Comparison of ENCODE assay signal across 28 cellular contexts in the genomic region with DNA sequence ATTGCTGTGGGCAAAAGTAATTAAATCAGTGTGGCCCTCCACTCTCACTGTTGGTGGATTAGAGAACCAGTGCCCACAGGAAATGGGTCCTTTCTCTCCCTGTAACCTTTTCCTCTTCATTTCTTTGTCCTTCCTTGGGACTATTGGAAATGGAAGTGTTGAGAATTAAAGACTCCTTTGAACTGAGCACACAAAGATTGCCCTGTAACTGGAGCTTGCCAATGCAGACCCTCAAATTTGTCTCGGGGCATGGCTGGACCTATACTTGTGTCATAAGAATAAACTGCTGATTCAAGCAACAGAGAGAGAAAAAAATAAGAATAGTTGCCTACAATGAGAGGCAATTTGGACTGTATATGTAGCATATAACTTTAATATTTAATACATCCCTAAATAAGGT. TPM values are rescaled to one million over a fixed set of nuclear protein-coding genes. Genes with fewer than 3 reads are reported as not detected.
A peak's percentile ranks its signal among the peaks of the same experiment; 100 is the strongest.
DNase-seq lines count a peak whose midpoint lies in the region; ATAC-seq lines count a peak whose summit lies in the region.
"Had no signal": no experiment of that assay in that cellular context is flagged by ENCODE, and none has a peak within 500 bp of the region (broad histone marks: within the 10 kb centered on the region; RNA-seq: fewer than 3 reads in every experiment).

No MANE protein-coding gene starts in this region.

- no peak overlapping the region for H2BK5ac ChIP-seq in mesendoderm (ENCODE audit: low read length)

- H2BK15ac ChIP-seq in mesendoderm (replicated peaks; ENCODE audit: low read depth): no peak overlapping the region

- no peak overlapping the region for H2BK120ac ChIP-seq in mesendoderm (ENCODE audit: low read depth, low read length)

- no peak overlapping the region for H4K8ac ChIP-seq in mesendoderm (ENCODE audit: low read depth, low read length)

- WGBS in mesendoderm (ENCODE audit: extremely low coverage, insufficient coverage, low lambda C conversion rate): no CpG with 5 or more reads among the region's 1 CpG

- H3K9ac ChIP-seq in Karpas-422 (ENCODE audit: low read length) (no peak overlapping the region), mesendoderm (ENCODE audit: low read length) (no peak overlapping the region)
- H3K9ac ChIP-seq: BLaER1 had no signal

- H3K36me3 Mint-ChIP-seq in activated naive CD4-positive, alpha-beta T cell treated with anti-CD3 and anti-CD28 coated beads for 36 hours (ENCODE audit: low read depth): peaks cover 23% of the 10 kb centered on the region
- H3K36me3 Mint-ChIP-seq in effector memory CD8-positive, alpha-beta T cell (ENCODE audit: insufficient read depth): no peaks in the 10 kb centered on the region
- H3K36me3 Mint-ChIP-seq: CD14-positive monocyte had no signal

- no peaks in the 10 kb centered on the region for H3K79me1 ChIP-seq in mesendoderm (ENCODE audit: low read length)

- no peak overlapping the region for H4K5ac ChIP-seq in mesendoderm (ENCODE audit: low read length)

- H3K27ac ChIP-seq in Karpas-422 (ENCODE audit: low read length): peak overlapping the region; percentile 29; the same call in 1 of the 2 replicates
- H3K27ac ChIP-seq in mesendoderm (ENCODE audit: low read depth, low read length): no peak overlapping the region
- H3K27ac ChIP-seq: BLaER1 had no signal

- H3K79me2 ChIP-seq in Karpas-422 (ENCODE audit: low read length) (no peaks in the 10 kb centered on the region), mesendoderm (ENCODE audit: control insufficient read depth, insufficient read depth, low read length) (no peaks in the 10 kb centered on the region)

- intact Hi-C loops in activated naive CD4-positive, alpha-beta T cell treated with anti-CD3 and anti-CD28 coated beads for 36 hours (cut with micrococcal nuclease): no loop called here

- H3K4me3 Mint-ChIP-seq in activated naive CD4-positive, alpha-beta T cell treated with anti-CD3 and anti-CD28 coated beads for 36 hours: no peak overlapping the region
- H3K4me3 Mint-ChIP-seq in effector memory CD8-positive, alpha-beta T cell: no peak overlapping the region
- H3K4me3 Mint-ChIP-seq: CD14-positive monocyte; CD4-positive, alpha-beta memory T cell; CD4-positive, CD25-positive, alpha-beta regulatory T cell; CD8-positive, alpha-beta memory T cell had no signal

- H3K27me3 ChIP-seq in Karpas-422 (ENCODE audit: low read length) (no peaks in the 10 kb centered on the region), mesendoderm (ENCODE audit: insufficient read depth, low read length, poor library complexity) (no peaks in the 10 kb centered on the region)
- H3K27me3 ChIP-seq: BE2C, BLaER1 had no signal

- H3K4me3 ChIP-seq in Karpas-422 (ENCODE audit: low read length) (no peak overlapping the region), mesendoderm (ENCODE audit: low read length) (no peak overlapping the region)
- H3K4me3 ChIP-seq: BLaER1, GM12878 had no signal

- no peaks in the 10 kb centered on the region for H3K9me3 ChIP-seq in Karpas-422 (ENCODE audit: low read length)
- H3K9me3 ChIP-seq: BE2C, BLaER1 had no signal

- CTCF ChIA-PET in activated naive CD4-positive, alpha-beta T cell treated with anti-CD3 and anti-CD28 coated beads for 36 hours (lab: Charles Lee): no interaction called here

- H3K23ac ChIP-seq in mesendoderm (ENCODE audit: low read length): no peak overlapping the region

- peak overlapping the region; percentile 19 for H3K4ac ChIP-seq in mesendoderm (ENCODE audit: low read depth, low read length)

- H3K9me3 Mint-ChIP-seq in activated naive CD4-positive, alpha-beta T cell treated with anti-CD3 and anti-CD28 coated beads for 36 hours: no peaks in the 10 kb centered on the region
- H3K9me3 Mint-ChIP-seq in effector memory CD8-positive, alpha-beta T cell: no peaks in the 10 kb centered on the region
- H3K9me3 Mint-ChIP-seq: CD14-positive monocyte; CD4-positive, alpha-beta memory T cell; CD4-positive, CD25-positive, alpha-beta regulatory T cell; CD8-positive, alpha-beta memory T cell had no signal

- H3K4me1 ChIP-seq in Karpas-422 (ENCODE audit: low read length) (peaks cover 38% of the 10 kb centered on the region), mesendoderm (ENCODE audit: control insufficient read depth, low read depth, low read length) (peaks cover 7% of the 10 kb centered on the region)

- H3K9me2 ChIP-seq in Karpas-422 (replicated peaks; ENCODE audit: insufficient read depth, low read length): no peaks in the 10 kb centered on the region

- no peaks in the 10 kb centered on the region for H4K20me1 ChIP-seq in Karpas-422 (ENCODE audit: insufficient read depth, low read depth, low read length)
- H4K20me1 ChIP-seq: BLaER1 had no signal

- no peak overlapping the region for H3K27ac Mint-ChIP-seq in activated naive CD4-positive, alpha-beta T cell treated with anti-CD3 and anti-CD28 coated beads for 36 hours
- no peak overlapping the region for H3K27ac Mint-ChIP-seq in effector memory CD8-positive, alpha-beta T cell
- H3K27ac Mint-ChIP-seq: CD4-positive, alpha-beta memory T cell; CD4-positive, CD25-positive, alpha-beta regulatory T cell had no signal

- H3K36me3 ChIP-seq in Karpas-422 (ENCODE audit: insufficient read depth, low read length) (no peaks in the 10 kb centered on the region; the same call in 1 of the 2 replicates), mesendoderm (ENCODE audit: control insufficient read depth, insufficient read depth, low read length) (no peaks in the 10 kb centered on the region)
- H3K36me3 ChIP-seq: BE2C had no signal

- no peaks in the 10 kb centered on the region for H3K27me3 Mint-ChIP-seq in activated naive CD4-positive, alpha-beta T cell treated with anti-CD3 and anti-CD28 coated beads for 36 hours (ENCODE audit: low read depth)
- H3K27me3 Mint-ChIP-seq in effector memory CD8-positive, alpha-beta T cell: no peaks in the 10 kb centered on the region
- H3K27me3 Mint-ChIP-seq: CD4-positive, alpha-beta memory T cell; CD4-positive, CD25-positive, alpha-beta regulatory T cell; CD8-positive, alpha-beta memory T cell had no signal

- ATAC-seq in effector memory CD8-positive, alpha-beta T cell (replicated peaks): no peak
- ATAC-seq: GM12878 had no signal

- no peak overlapping the region for H3K18ac ChIP-seq in mesendoderm (ENCODE audit: low read length)

- DNase-seq in Karpas-422 (no peak), SK-MEL-5 (ENCODE audit: low read depth, low spot score) (peak; percentile 53), mesendoderm (no peak), NCI-H2081 (lab: John Stamatoyannopoulos, UW) (no peak)
- no peak for DNase-seq in activated naive CD4-positive, alpha-beta T cell treated with anti-CD3 and anti-CD28 coated beads for 36 hours
- no peak for DNase-seq in effector memory CD8-positive, alpha-beta T cell
- DNase-seq: 8988T; ACHN; BE2C; C1 segment of cervical spinal cord; CD4-positive, alpha-beta memory T cell; CD4-positive, CD25-positive, alpha-beta regulatory T cell; CD8-positive, alpha-beta memory T cell; COR-L47; DMS 273 treated with DMSO at 0.1 percent for 48 hours; DMS153; DMS53; DMS79; DND-41; EL; GDM1 had no signal

- no peaks in the 10 kb centered on the region for H3K4me1 Mint-ChIP-seq in activated naive CD4-positive, alpha-beta T cell treated with anti-CD3 and anti-CD28 coated beads for 36 hours (ENCODE audit: low read depth)
- peaks cover 0 to 2% of the 10 kb centered on the region in 2 donors for H3K4me1 Mint-ChIP-seq in effector memory CD8-positive, alpha-beta T cell (ENCODE audit: low read depth in 2 of 2)
- H3K4me1 Mint-ChIP-seq: CD4-positive, CD25-positive, alpha-beta regulatory T cell had no signal

- H3K4me2 ChIP-seq in Karpas-422 (ENCODE audit: low read depth, low read length, poor library complexity, severe bottlenecking): peak overlapping the region; percentile 34
- no peak overlapping the region for H3K4me2 ChIP-seq in mesendoderm (ENCODE audit: low read length)
- H3K4me2 ChIP-seq: BLaER1 had no signal

- no peak overlapping the region for H2AK5ac ChIP-seq in mesendoderm (ENCODE audit: low read length)

- no peak overlapping the region for H2AFZ ChIP-seq in Karpas-422 (ENCODE audit: low read length)

- in situ Hi-C loops in SK-MEL-5 (cut with HindIII; ENCODE audit: low pct_unique_long_range_greater_than_20kb, low sequenced_read_pairs): no loop called here

- no peak overlapping the region for H3K56ac ChIP-seq in mesendoderm (ENCODE audit: low read length)

RNA-seq across cellular contexts. Expression of gene KCNV2, which starts 13.7 kb away (rescaled TPM):
- total RNA-seq in Karpas-422 (2014; rRNA removed; shearing (Covaris generic); ENCODE audit: low replicate concordance): 1.6 and 1.8 TPM in 2 replicates
- total RNA-seq in SK-MEL-5 (2014; rRNA removed; shearing (Covaris generic)): not detected in 2 replicates
- not detected in 2 replicates for polyA plus RNA-seq in SK-MEL-5 (2015; cell fraction: cytosol; rRNA removed)
- not detected in 2 replicates for polyA plus RNA-seq in SK-MEL-5 (2015; cell fraction: nucleus; rRNA removed)
- not detected for polyA plus RNA-seq in mesendoderm (2013, experiment 1 of 2)
- not detected for polyA plus RNA-seq in mesendoderm (2013, experiment 2 of 2)
- total RNA-seq in activated naive CD4-positive, alpha-beta T cell treated with anti-CD3 and anti-CD28 coated beads for 36 hours: not detected
- total RNA-seq: A673; CD4-positive, alpha-beta memory T cell; CD4-positive, CD25-positive, alpha-beta regulatory T cell; CD8-positive, alpha-beta memory T cell; Daoy; G401 had no signal
- polyA plus RNA-seq: AG04450; CD14-positive monocyte; CD4-positive, alpha-beta memory T cell; CD4-positive, CD25-positive, alpha-beta regulatory T cell; CD8-positive, alpha-beta memory T cell had no signal
